ENCODE assay signal across 14 cellular contexts in genomic region chr2:42938671-42939370, GRCh38.
"Had no signal": no experiment of that assay in that cellular context is flagged by ENCODE, and none has a peak within 500 bp of the region (broad histone marks: within the 10 kb centered on the region; RNA-seq: fewer than 3 reads in every experiment).

No MANE protein-coding gene starts in this region.

- H3K9me3 Mint-ChIP-seq: activated CD4-positive, alpha-beta T cell treated with anti-CD3 and anti-CD28 coated beads, Interleukin-2, amount 10 ng/mL, durations not matched to agents 7 days and 5 days; activated naive CD8-positive, alpha-beta T cell treated with anti-CD3 and anti-CD28 coated beads for 36 hours; activated T-helper 1 cell treated with anti-CD3 and anti-CD28 coated beads, Interleukin-12 subunit alpha, Interleukin-12 subunit beta, Interleukin-2, Interleukin-4 antibody, amounts not matched to agents 30 ng/mL and 10 ng/mL and 1 ng/mL, durations not matched to agents 14 hours and 24 hours and 36 hours; effector memory CD8-positive, alpha-beta T cell; nephron progenitor cell; stimulated activated memory B cell treated with anti-CD40 and anti-IgM and Interleukin-4, amounts not matched to agents 10 μg/mL and 1 μg/mL and 100 μg/mL, for 72 hours had no signal

- FAIRE-seq: bronchial epithelial cell, frontal cortex had no signal

- H3K27me3 ChIP-seq: upper lobe of left lung had no signal

- H3K4me3 Mint-ChIP-seq: activated CD4-positive, alpha-beta T cell treated with anti-CD3 and anti-CD28 coated beads, Interleukin-2, amount 10 ng/mL, durations not matched to agents 7 days and 5 days; activated naive CD8-positive, alpha-beta T cell treated with anti-CD3 and anti-CD28 coated beads for 36 hours; activated T-helper 1 cell treated with anti-CD3 and anti-CD28 coated beads, Interleukin-12 subunit alpha, Interleukin-12 subunit beta, Interleukin-2, Interleukin-4 antibody, amounts not matched to agents 30 ng/mL and 10 ng/mL and 1 ng/mL, durations not matched to agents 14 hours and 24 hours and 36 hours; effector memory CD8-positive, alpha-beta T cell; stimulated activated memory B cell treated with anti-CD40 and anti-IgM and Interleukin-4, amounts not matched to agents 10 μg/mL and 1 μg/mL and 100 μg/mL, for 72 hours had no signal

- DNase-seq: activated CD4-positive, alpha-beta T cell treated with anti-CD3 and anti-CD28 coated beads, Interleukin-2, amount 10 ng/mL, durations not matched to agents 7 days and 5 days; activated CD8-positive, alpha-beta memory T cell treated with anti-CD3 and anti-CD28 coated beads, Interleukin-2, amount 50 U/mL, for 48 hours; activated naive CD8-positive, alpha-beta T cell treated with anti-CD3 and anti-CD28 coated beads for 36 hours; dermis blood vessel endothelial cell; effector memory CD8-positive, alpha-beta T cell; islet precursor cell; nephron progenitor cell; stimulated activated CD4-positive, alpha-beta T cell treated with anti-CD3 and anti-CD28 coated beads, Interleukin-2, amount 100 ng/mL, for 48 hours; upper lobe of left lung had no signal

- H3K27ac Mint-ChIP-seq: activated CD4-positive, alpha-beta T cell treated with anti-CD3 and anti-CD28 coated beads, Interleukin-2, amount 10 ng/mL, durations not matched to agents 7 days and 5 days; activated naive CD8-positive, alpha-beta T cell treated with anti-CD3 and anti-CD28 coated beads for 36 hours; activated T-helper 1 cell treated with anti-CD3 and anti-CD28 coated beads, Interleukin-12 subunit alpha, Interleukin-12 subunit beta, Interleukin-2, Interleukin-4 antibody, amounts not matched to agents 30 ng/mL and 10 ng/mL and 1 ng/mL, durations not matched to agents 14 hours and 24 hours and 36 hours; effector memory CD8-positive, alpha-beta T cell; stimulated activated memory B cell treated with anti-CD40 and anti-IgM and Interleukin-4, amounts not matched to agents 10 μg/mL and 1 μg/mL and 100 μg/mL, for 72 hours had no signal

- ATAC-seq: effector memory CD8-positive, alpha-beta T cell; sciatic nerve; stimulated activated memory B cell treated with anti-CD40 and anti-IgM and Interleukin-4, amounts not matched to agents 10 μg/mL and 1 μg/mL and 100 μg/mL, for 72 hours had no signal

- H3K9me3 ChIP-seq: upper lobe of left lung had no signal

- H3K4me1 Mint-ChIP-seq: activated CD4-positive, alpha-beta T cell treated with anti-CD3 and anti-CD28 coated beads, Interleukin-2, amount 10 ng/mL, durations not matched to agents 7 days and 5 days had no signal

- H3K27me3 Mint-ChIP-seq: activated CD4-positive, alpha-beta T cell treated with anti-CD3 and anti-CD28 coated beads, Interleukin-2, amount 10 ng/mL, durations not matched to agents 7 days and 5 days; activated naive CD8-positive, alpha-beta T cell treated with anti-CD3 and anti-CD28 coated beads for 36 hours had no signal

- H3K4me3 ChIP-seq: upper lobe of left lung had no signal

- H3K36me3 Mint-ChIP-seq: activated naive CD8-positive, alpha-beta T cell treated with anti-CD3 and anti-CD28 coated beads for 36 hours; stimulated activated memory B cell treated with anti-CD40 and anti-IgM and Interleukin-4, amounts not matched to agents 10 μg/mL and 1 μg/mL and 100 μg/mL, for 72 hours had no signal

- H3K36me3 ChIP-seq: upper lobe of left lung had no signal
